20 cellular contexts compared by ENCODE assay signal in the genomic region with DNA sequence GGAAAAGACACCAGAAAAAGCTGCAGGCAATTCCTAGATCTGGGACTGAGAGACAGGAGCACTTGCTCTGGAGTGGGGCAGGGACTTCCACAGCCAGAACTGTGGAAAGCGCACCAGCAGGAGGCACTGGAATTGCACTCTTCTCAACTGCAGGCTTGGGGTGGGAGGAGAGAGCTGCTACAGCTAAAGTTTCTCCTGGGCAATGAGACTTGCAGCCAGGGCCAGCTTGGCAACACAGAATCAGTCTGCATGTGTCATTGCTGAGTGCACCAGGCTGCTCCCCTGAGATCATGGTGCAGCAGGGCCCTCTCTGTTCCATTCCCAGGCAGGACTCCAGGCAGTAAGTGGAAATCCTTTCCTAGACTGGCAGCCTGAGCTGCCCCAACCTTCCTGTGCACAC.
DNase-seq lines count a peak whose midpoint lies in the region; ATAC-seq and TF ChIP-seq lines count a peak whose summit lies in the region.
"Had no signal": no experiment of that assay in that cellular context is flagged by ENCODE, and none has a peak within 500 bp of the region (broad histone marks: within the 10 kb centered on the region; RNA-seq: fewer than 3 reads in every experiment).

No MANE protein-coding gene starts in this region.

- H3K4me2 ChIP-seq in PC-3 (ENCODE audit: low read length): no peak overlapping the region
- H3K4me2 ChIP-seq: BLaER1 had no signal

- H3F3A ChIP-seq in PC-3 (ENCODE audit: low read length, unreplicated experiment): no peaks in the 10 kb centered on the region

- H3K9me3 ChIP-seq in PC-3 (ENCODE audit: low read length) (no peaks in the 10 kb centered on the region), psoas muscle (no peaks in the 10 kb centered on the region)

- intact Hi-C loops in PC-3 (cut with micrococcal nuclease) (no loop called here), psoas muscle (cut with DNase I) (no loop called here)

- H4K20me1 ChIP-seq in PC-3 (ENCODE audit: low read length): no peaks in the 10 kb centered on the region
- H4K20me1 ChIP-seq: BLaER1 had no signal

- no TSS peak for BruUV-seq in PC-3 (replicated peaks; lab: Mats Ljungman, UMichigan)

- DNase-seq in Ammon's horn (ENCODE audit: low spot score) (peak; percentile 40), PC-3 (no peak), left lobe of liver (ENCODE audit: low spot score) (no peak), psoas muscle (peak in 1 of 2 donors; percentile 53), HT-29 (ENCODE audit: low spot score) (no peak), NCI-H2107 (lab: John Stamatoyannopoulos, UW) (no peak), UCSD-AML1 (lab: John Stamatoyannopoulos, UW; ENCODE audit: unreplicated experiment) (no peak), cortex of kidney (lab: John Stamatoyannopoulos, UW) (no peak)
- DNase-seq: CD4-positive, CD25-positive, alpha-beta regulatory T cell; DND-41; KBM-7; MV-4-11; NCI-H1105; NCI-H146; NCI-H2029; NCI-H526 treated with DMSO at 0.1 percent for 48 hours; SHP77 had no signal

- 96 to 100% (median 100%) methylated on average over 1 of the region's 1 CpG for WGBS in psoas muscle, 3 donors

- POLR2A ChIA-PET in PC-3 (lab: Charles Lee; ENCODE audit: unreplicated experiment): no interaction called here

- H3K9ac ChIP-seq in PC-3 (ENCODE audit: low read length): no peak overlapping the region
- H3K9ac ChIP-seq: BLaER1 had no signal

- 0 out of 2 replicates have a peak, but pooled peaks have one; percentile 13 for TF ChIP-seq CTCF in PC-3 (conservative IDR thresholded peaks at IDR 0.05; ENCODE audit: low read depth, low read length)
- peak; percentile 12 for TF ChIP-seq CTCF in psoas muscle (IDR thresholded peaks at IDR 0.05)

- peaks cover 6% of the 10 kb centered on the region; the same call in 1 of the 2 replicates for H3K36me3 ChIP-seq in PC-3 (ENCODE audit: low read depth, low read length)
- peaks cover 12 to 84% of the 10 kb centered on the region in 2 donors for H3K36me3 ChIP-seq in psoas muscle (ENCODE audit: insufficient read depth in 1 of 2, low read depth in 1 of 2)

- H3K4me3 ChIP-seq in PC-3 (ENCODE audit: low read length): no peak overlapping the region
- H3K4me3 ChIP-seq in psoas muscle: no peak overlapping the region
- H3K4me3 ChIP-seq: BLaER1 had no signal

- H3K27me3 ChIP-seq in PC-3 (ENCODE audit: low read length) (no peaks in the 10 kb centered on the region), psoas muscle (ENCODE audit: insufficient read depth in 3 of 3, low read length in 2 of 3) (no peaks in the 10 kb centered on the region)
- H3K27me3 ChIP-seq: BLaER1 had no signal

- H3K9me2 ChIP-seq in PC-3 (replicated peaks; ENCODE audit: low read length): no peaks in the 10 kb centered on the region

- H3K27ac ChIP-seq in PC-3 (ENCODE audit: low read length) (no peak overlapping the region), psoas muscle (no peak overlapping the region)
- H3K27ac ChIP-seq: BLaER1, RWPE1 had no signal

- CTCF ChIA-PET in PC-3 (lab: Charles Lee): no interaction called here

- H3K79me2 ChIP-seq in PC-3 (ENCODE audit: low read length): no peaks in the 10 kb centered on the region

- ATAC-seq in PC-3 (no peak), left lobe of liver (peak; percentile 26), psoas muscle (peak; percentile 70 to 77 (median 71))
- ATAC-seq: Panc1 had no signal

- H2AFZ ChIP-seq in PC-3 (ENCODE audit: low read length): no peak overlapping the region

- no peaks in the 10 kb centered on the region for H3K4me1 ChIP-seq in PC-3 (ENCODE audit: insufficient read depth, low read length)
- H3K4me1 ChIP-seq in psoas muscle: no peaks in the 10 kb centered on the region
- H3K4me1 ChIP-seq: BLaER1 had no signal
